27 cellular contexts compared by ENCODE assay signal in genomic region chr1:239700667-239701066, GRCh38.
"Had no signal": no experiment of that assay in that cellular context is flagged by ENCODE, and none has a peak within 500 bp of the region (broad histone marks: within the 10 kb centered on the region; RNA-seq: fewer than 3 reads in every experiment).

No MANE protein-coding gene starts in this region.

- H3K27ac Mint-ChIP-seq: effector memory CD8-positive, alpha-beta T cell; endodermal cell; mesothelial cell of epicardium had no signal

- H3K4me3 Mint-ChIP-seq: effector memory CD8-positive, alpha-beta T cell; endodermal cell; mesothelial cell of epicardium had no signal

- H3K4me1 ChIP-seq: esophagus squamous epithelium, gastrocnemius medialis, heart right ventricle, lower lobe of right lung had no signal

- H3K4me3 ChIP-seq: coronary artery, dorsolateral prefrontal cortex, esophagus squamous epithelium, gastrocnemius medialis, heart right ventricle, lower lobe of right lung had no signal

- FAIRE-seq: colon, endometrium, islet of Langerhans, keratinocyte had no signal

- H3K27ac ChIP-seq: coronary artery, dorsolateral prefrontal cortex, epithelial cell of prostate, esophagus squamous epithelium, gastrocnemius medialis, heart right ventricle, lower lobe of right lung had no signal

- H3K27me3 Mint-ChIP-seq: effector memory CD8-positive, alpha-beta T cell had no signal

- H3K27me3 ChIP-seq: dorsolateral prefrontal cortex, esophagus squamous epithelium, gastrocnemius medialis, heart right ventricle had no signal

- ATAC-seq: effector memory CD8-positive, alpha-beta T cell; esophagus mucosa; gastrocnemius medialis; heart right ventricle; left lobe of liver; left ventricle myocardium superior had no signal

- H3K9me3 ChIP-seq: esophagus squamous epithelium, gastrocnemius medialis, lower lobe of right lung had no signal

- H3K36me3 ChIP-seq: esophagus squamous epithelium, gastrocnemius medialis, heart right ventricle, lower lobe of right lung had no signal

- DNase-seq: dermis blood vessel endothelial cell; dorsolateral prefrontal cortex; effector CD4-positive, alpha-beta T cell; effector memory CD8-positive, alpha-beta T cell; endodermal cell; erythroblast; esophagus squamous epithelium; foreskin fibroblast; foreskin melanocyte; gastrocnemius medialis; glutamatergic neuron; head of caudate nucleus; heart right ventricle; hippocampal formation; left cardiac atrium; left ventricle myocardium superior; lower lobe of right lung; mesenchymal stem cell had no signal
